ENCODE assay signal across 9 cellular contexts in genomic region chr16:55370762-55371482, GRCh38. TPM values are rescaled to one million over a fixed set of nuclear protein-coding genes. Genes with fewer than 3 reads are reported as not detected.
DNase-seq lines count a peak whose midpoint lies in the region; ATAC-seq, FAIRE-seq and TF ChIP-seq lines count a peak whose summit lies in the region.
"Had no signal": no experiment of that assay in that cellular context is flagged by ENCODE, and none has a peak within 500 bp of the region (broad histone marks: within the 10 kb centered on the region; RNA-seq: fewer than 3 reads in every experiment).

No MANE protein-coding gene starts in this region.

- H3K4me3 ChIP-seq in BJ (ENCODE audit: low read depth, low read length) = no peak overlapping the region

- CTCF ChIA-PET in BJ (lab: Yijun Ruan, JAX) = interaction anchor here (0.6 to 2.6 kb wide), 10 partner anchors 9 to 1821 kb away, joined by 3 to 7 read pairs (median 6); no protein-coding TSS in a partner anchor

- TF ChIP-seq CTCF in BJ (IDR thresholded peaks at IDR 0.05; ENCODE audit: insufficient read depth, low read depth, low read length) = peak; percentile 57

- no peak for FAIRE-seq in frontal cortex (lab: Jason Lieb, UNC)

- ATAC-seq in HG02870 (IDR thresholded peaks at IDR 0.05; ENCODE audit: unreplicated experiment) (no peak), GM18907 (IDR thresholded peaks at IDR 0.05; ENCODE audit: unreplicated experiment) (no peak)

- POLR2A ChIA-PET in BJ (lab: Charles Lee) = interaction anchor here (0.7 kb wide), 1 partner anchor 1157 kb away, joined by 13 read pairs; no protein-coding TSS in a partner anchor

- H3K27me3 ChIP-seq in BJ (ENCODE audit: control insufficient read depth, insufficient read depth, low read length) = peaks cover 8% of the 10 kb centered on the region

- DNase-seq in BJ (ENCODE audit: low read depth) = no peak
- peak; percentile 24 for DNase-seq in HCEC 1CT
- peak; percentile 36 for DNase-seq in SK-N-DZ (ENCODE audit: low spot score)
- DNase-seq in frontal cortex (ENCODE audit: low spot score in 2 of 2) = peak; percentile 19 to 58
- DNase-seq in nucleus accumbens (lab: John Stamatoyannopoulos, UW) = peak in 53 of 56 donors; percentile 9 to 86 (median 57)
- no peak for DNase-seq in NCI-H2029 (lab: John Stamatoyannopoulos, UW)

- H3K36me3 ChIP-seq in BJ (ENCODE audit: control insufficient read depth, insufficient read depth, low read length) = no peaks in the 10 kb centered on the region

RNA-seq across cellular contexts. Expression of gene IRX6, which starts 46.9 kb away (rescaled TPM):
- polyA plus RNA-seq in BJ (2011; rRNA removed) = not detected in 2 replicates
- polyA minus RNA-seq in BJ (2011; rRNA and poly(A)+ RNA removed) = not detected in 2 replicates
- polyA plus RNA-seq in SK-N-DZ (2014; cell fraction: cytosol; rRNA removed) = not detected in 2 replicates
- not detected in 2 replicates for polyA plus RNA-seq in SK-N-DZ (2014; cell fraction: nucleus; rRNA removed)
- total RNA-seq in frontal cortex = under 0.01 TPM
- total RNA-seq: glomerular endothelial cell had no signal

Comparison
In these comparisons a context has a peak if more than half of its experiments do, and no peak if none do; other contexts are left out.
1. DNase-seq: peak in HCEC 1CT (single experiment), SK-N-DZ (single experiment), frontal cortex (2 of 2) and nucleus accumbens (53 of 56); none in BJ (single experiment) and NCI-H2029 (single experiment).